In the genomic region with DNA sequence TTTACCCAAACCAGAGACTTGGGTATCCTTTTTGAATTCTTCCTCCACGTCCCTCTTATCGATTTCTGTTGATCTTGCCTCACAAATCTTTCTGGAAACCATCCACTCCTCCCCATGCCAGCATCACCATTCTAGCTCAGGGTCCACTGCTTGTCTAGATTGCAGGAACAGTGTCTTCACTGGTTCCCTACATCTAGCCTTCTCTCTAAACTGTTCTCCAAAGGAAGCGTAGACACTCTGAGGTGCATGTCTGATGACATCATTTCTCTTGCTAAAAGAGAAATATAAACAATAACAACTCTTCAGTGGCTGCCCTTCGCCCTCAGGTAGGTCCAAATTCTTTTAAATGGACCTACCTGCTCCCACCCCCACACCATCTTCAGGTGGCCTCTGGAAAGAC, we compare ENCODE assay signal across 24 cellular contexts.
"Had no signal": no experiment of that assay in that cellular context is flagged by ENCODE, and none has a peak within 500 bp of the region (broad histone marks: within the 10 kb centered on the region; RNA-seq: fewer than 3 reads in every experiment).

No MANE protein-coding gene starts in this region.

- H3K9me3 ChIP-seq: lower lobe of right lung, pancreas, prostate gland, sigmoid colon, spleen, suprapubic skin, thoracic aorta, tibial artery, upper lobe of right lung had no signal

- H3K27ac ChIP-seq: lower lobe of right lung, pancreas, prostate gland, sigmoid colon, spleen, suprapubic skin, thoracic aorta, tibial artery, upper lobe of right lung had no signal

- H3K9me3 Mint-ChIP-seq: naive thymus-derived CD8-positive, alpha-beta T cell; stimulated activated effector memory CD8-positive, alpha-beta T cell treated with anti-CD3 and anti-CD28 coated beads, Interleukin-12 subunit alpha, Interleukin-12 subunit beta, amount 100 ng/mL, for 72 hours; stimulated activated naive CD8-positive, alpha-beta T cell treated with anti-CD3 and anti-CD28 coated beads, Interleukin-15, Interleukin-2, amounts not matched to agents 100 ng/mL and 50 ng/mL, for 24 hours had no signal

- H3K36me3 Mint-ChIP-seq: naive thymus-derived CD8-positive, alpha-beta T cell; stimulated activated effector memory CD8-positive, alpha-beta T cell treated with anti-CD3 and anti-CD28 coated beads, Interleukin-12 subunit alpha, Interleukin-12 subunit beta, amount 100 ng/mL, for 72 hours had no signal

- H3K4me3 Mint-ChIP-seq: naive thymus-derived CD8-positive, alpha-beta T cell; stimulated activated effector memory CD8-positive, alpha-beta T cell treated with anti-CD3 and anti-CD28 coated beads, Interleukin-12 subunit alpha, Interleukin-12 subunit beta, amount 100 ng/mL, for 72 hours; stimulated activated naive CD8-positive, alpha-beta T cell treated with anti-CD3 and anti-CD28 coated beads, Interleukin-15, Interleukin-2, amounts not matched to agents 100 ng/mL and 50 ng/mL, for 24 hours had no signal

- H3K4me3 ChIP-seq: lower lobe of right lung, pancreas, prostate gland, sigmoid colon, spleen, suprapubic skin, thoracic aorta, tibial artery, upper lobe of right lung had no signal

- H3K4me1 ChIP-seq: pancreas, prostate gland, suprapubic skin had no signal

- H3K27ac Mint-ChIP-seq: naive thymus-derived CD8-positive, alpha-beta T cell; stimulated activated effector memory CD8-positive, alpha-beta T cell treated with anti-CD3 and anti-CD28 coated beads, Interleukin-12 subunit alpha, Interleukin-12 subunit beta, amount 100 ng/mL, for 72 hours; stimulated activated naive CD8-positive, alpha-beta T cell treated with anti-CD3 and anti-CD28 coated beads, Interleukin-15, Interleukin-2, amounts not matched to agents 100 ng/mL and 50 ng/mL, for 24 hours had no signal

- ATAC-seq: left ventricle myocardium superior; lower lobe of right lung; naive thymus-derived CD8-positive, alpha-beta T cell; pancreas; right cardiac atrium; stimulated activated effector memory CD8-positive, alpha-beta T cell treated with anti-CD3 and anti-CD28 coated beads, Interleukin-12 subunit alpha, Interleukin-12 subunit beta, amount 100 ng/mL, for 72 hours; upper lobe of right lung had no signal

- H3K36me3 ChIP-seq: lower lobe of right lung, pancreas, prostate gland, sigmoid colon, spleen, suprapubic skin, thoracic aorta, tibial artery, upper lobe of right lung had no signal

- H3K27me3 ChIP-seq: pancreas, sigmoid colon, spleen, suprapubic skin, tibial artery, upper lobe of right lung had no signal

- DNase-seq: islet precursor cell; left ventricle myocardium superior; lower lobe of right lung; mammary epithelial cell; mesenchymal stem cell; naive thymus-derived CD8-positive, alpha-beta T cell; nucleus accumbens; pancreas; posterior cingulate gyrus; retina; right cardiac atrium; sigmoid colon; small intestine; spleen; stimulated activated CD4-positive, alpha-beta T cell treated with anti-CD3 and anti-CD28 coated beads, Interleukin-4, amount 100 ng/mL, for 24 hours; stimulated activated naive CD4-positive, alpha-beta T cell; tibial artery; trophoblast cell; upper lobe of right lung had no signal
